In the genomic region with DNA sequence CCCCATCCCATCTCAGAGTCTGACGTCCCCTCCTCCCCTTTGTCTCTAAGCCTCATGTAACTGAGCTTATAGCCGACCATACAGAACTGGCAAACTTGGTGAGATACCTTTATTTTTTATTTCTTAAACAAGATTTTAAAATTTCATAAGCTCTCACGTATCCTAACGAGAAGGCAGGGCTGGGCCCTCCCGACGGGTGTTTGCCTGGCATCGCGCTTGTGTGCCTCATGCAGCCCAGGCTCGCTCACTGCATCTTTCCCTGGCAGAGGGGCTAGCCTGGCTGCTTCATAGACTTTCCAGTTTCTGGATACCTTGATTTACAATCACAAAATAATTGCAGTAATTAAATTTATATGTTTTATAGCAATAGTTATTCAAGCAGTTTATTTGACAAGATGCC, we compare ENCODE assay signal across 1 cellular context.
TF ChIP-seq lines count a peak whose summit lies in the region.

No MANE protein-coding gene starts in this region.

TF ChIP-seq in H1, 55 proteins besides CTCF, POLR2A, EP300 and RAD21:
- TF ChIP-seq JUN (IDR thresholded peaks at IDR 0.05; ENCODE audit: low read depth, low read length) (no peak), HDAC2 (IDR thresholded peaks at IDR 0.05; ENCODE audit: borderline replicate concordance in 1 of 2, low read depth in 2 of 2, low read length in 2 of 2) (no peak), YY1 (IDR thresholded peaks at IDR 0.05; ENCODE audit: low read depth, low read length) (no peak), MAFK (IDR thresholded peaks at IDR 0.05; ENCODE audit: low read depth, low read length) (no peak), CBX5 (IDR thresholded peaks at IDR 0.05; ENCODE audit: low read depth, low read length) (no peak), TEAD4 (IDR thresholded peaks at IDR 0.05; ENCODE audit: low read depth, low read length) (no peak)
- TF ChIP-seq, protein P1, sequence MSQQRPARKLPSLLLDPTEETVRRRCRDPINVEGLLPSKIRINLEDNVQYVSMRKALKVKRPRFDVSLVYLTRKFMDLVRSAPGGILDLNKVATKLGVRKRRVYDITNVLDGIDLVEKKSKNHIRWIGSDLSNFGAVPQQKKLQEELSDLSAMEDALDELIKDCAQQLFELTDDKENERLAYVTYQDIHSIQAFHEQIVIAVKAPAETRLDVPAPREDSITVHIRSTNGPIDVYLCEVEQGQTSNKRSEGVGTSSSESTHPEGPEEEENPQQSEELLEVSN (IDR thresholded peaks at IDR 0.05): no peak
